In genomic region chr1:158053276-158053675, GRCh38 we compare ENCODE assay signal across 18 cellular contexts. TPM values are rescaled to one million over a fixed set of nuclear protein-coding genes. Genes with fewer than 3 reads are reported as not detected.
DNase-seq lines count a peak whose midpoint lies in the region; ATAC-seq, FAIRE-seq and TF ChIP-seq lines count a peak whose summit lies in the region.
"Had no signal": no experiment of that assay in that cellular context is flagged by ENCODE, and none has a peak within 500 bp of the region (broad histone marks: within the 10 kb centered on the region; RNA-seq: fewer than 3 reads in every experiment).

No MANE protein-coding gene starts in this region.

- peaks cover 4% of the 10 kb centered on the region for H3K36me3 ChIP-seq in astrocyte (ENCODE audit: insufficient read depth, low read length)

- H3K27me3 Mint-ChIP-seq in astrocyte (ENCODE audit: low read depth, unreplicated experiment), result no peaks in the 10 kb centered on the region
- H3K27me3 Mint-ChIP-seq in stimulated activated naive B cell treated with anti-CD40 and anti-IgM and Interleukin-4, amounts not matched to agents 10 μg/mL and 1 μg/mL and 100 μg/mL, for 72 hours, result peaks cover 12 to 17% of the 10 kb centered on the region in 2 donors

- peaks cover 44% of the 10 kb centered on the region for H3K4me1 Mint-ChIP-seq in astrocyte (ENCODE audit: low read depth, unreplicated experiment)
- peaks cover 4 to 6% of the 10 kb centered on the region in 2 donors for H3K4me1 Mint-ChIP-seq in stimulated activated naive B cell treated with anti-CD40 and anti-IgM and Interleukin-4, amounts not matched to agents 10 μg/mL and 1 μg/mL and 100 μg/mL, for 72 hours

- no peak overlapping the region for H3K27ac ChIP-seq in astrocyte (ENCODE audit: low read depth, low read length)
- H3K27ac ChIP-seq: body of pancreas, dorsolateral prefrontal cortex had no signal

- peaks cover 29% of the 10 kb centered on the region for H3K36me3 Mint-ChIP-seq in astrocyte (ENCODE audit: low read depth, unreplicated experiment)
- no peaks in the 10 kb centered on the region for H3K36me3 Mint-ChIP-seq in stimulated activated naive B cell treated with anti-CD40 and anti-IgM and Interleukin-4, amounts not matched to agents 10 μg/mL and 1 μg/mL and 100 μg/mL, for 72 hours

- H3K9me3 ChIP-seq in astrocyte (ENCODE audit: insufficient read depth, low read depth, low read length), result no peaks in the 10 kb centered on the region
- H3K9me3 ChIP-seq: body of pancreas had no signal

- peaks cover 5% of the 10 kb centered on the region for H3K4me1 ChIP-seq in astrocyte (ENCODE audit: insufficient read depth, low read length)
- H3K4me1 ChIP-seq: body of pancreas had no signal

- FAIRE-seq in astrocyte (lab: Jason Lieb, UNC), result peak; percentile 39

- no peak overlapping the region for H2AFZ ChIP-seq in astrocyte (ENCODE audit: low read depth, low read length)

- ATAC-seq in stimulated activated naive B cell treated with anti-CD40 and anti-IgM and Interleukin-4, amounts not matched to agents 10 μg/mL and 1 μg/mL and 100 μg/mL, for 72 hours (replicated peaks), result no peak
- ATAC-seq: body of pancreas, left colon had no signal

- H3K4me3 ChIP-seq in astrocyte (ENCODE audit: insufficient read depth, low read depth, low read length), result no peak overlapping the region
- H3K4me3 ChIP-seq: body of pancreas, dorsolateral prefrontal cortex had no signal

- no peaks in the 10 kb centered on the region for H3K27me3 ChIP-seq in astrocyte (ENCODE audit: insufficient read depth, low read length)
- H3K27me3 ChIP-seq: body of pancreas had no signal

- peaks cover 97% of the 10 kb centered on the region for H4K20me1 ChIP-seq in astrocyte (ENCODE audit: insufficient read depth, low read length)

- no peaks in the 10 kb centered on the region for H3K9me3 Mint-ChIP-seq in astrocyte (ENCODE audit: unreplicated experiment)
- H3K9me3 Mint-ChIP-seq in stimulated activated naive B cell treated with anti-CD40 and anti-IgM and Interleukin-4, amounts not matched to agents 10 μg/mL and 1 μg/mL and 100 μg/mL, for 72 hours, result no peaks in the 10 kb centered on the region

- peaks cover 93% of the 10 kb centered on the region for H3K79me2 ChIP-seq in astrocyte (ENCODE audit: insufficient read depth, low read length)

- H3K4me3 Mint-ChIP-seq in astrocyte (ENCODE audit: unreplicated experiment), result no peak overlapping the region
- no peak overlapping the region for H3K4me3 Mint-ChIP-seq in stimulated activated naive B cell treated with anti-CD40 and anti-IgM and Interleukin-4, amounts not matched to agents 10 μg/mL and 1 μg/mL and 100 μg/mL, for 72 hours

- peak overlapping the region; percentile 78 for H3K27ac Mint-ChIP-seq in astrocyte (ENCODE audit: unreplicated experiment)
- H3K27ac Mint-ChIP-seq in stimulated activated naive B cell treated with anti-CD40 and anti-IgM and Interleukin-4, amounts not matched to agents 10 μg/mL and 1 μg/mL and 100 μg/mL, for 72 hours, result no peak overlapping the region

- no peak for TF ChIP-seq CTCF in astrocyte (IDR thresholded peaks at IDR 0.05; ENCODE audit: insufficient read depth, low read depth, low read length)

- peak overlapping the region; percentile 4 for H3K4me2 ChIP-seq in astrocyte (ENCODE audit: low read length)

- in situ Hi-C loops in KBM-7 (cut with MboI; ENCODE audit: low pct_unique_long_range_greater_than_20kb, low sequenced_read_pairs), result no loop called here

- peak; percentile 57 for DNase-seq in HT1080 (ENCODE audit: low read depth)
- peak; percentile 15 for DNase-seq in astrocyte (ENCODE audit: low read depth)
- peak; percentile 35 for DNase-seq in hepatic stellate cell (ENCODE audit: low spot score)
- no peak for DNase-seq in stimulated activated naive B cell treated with anti-CD40 and anti-IgM and Interleukin-4, amounts not matched to agents 10 μg/mL and 1 μg/mL and 100 μg/mL, for 72 hours
- DNase-seq in stimulated activated CD4-positive, alpha-beta T cell treated with anti-CD3 and anti-CD28 coated beads, Interleukin-1b, Interleukin-23, amount 100 ng/mL, for 48 hours, result no peak
- DNase-seq in KBM-7, result no peak
- DNase-seq in DMS53 (lab: John Stamatoyannopoulos, UW), result no peak
- DNase-seq: activated CD4-positive, alpha-beta T cell treated with anti-CD3 and anti-CD28 coated beads, Interleukin-2, amount 50 U/mL, for 1 hour; activated naive CD4-positive, alpha-beta T cell treated with Interleukin-2 at 50 U/mL for 16 hours; body of pancreas; C1 segment of cervical spinal cord; DMS79; dorsolateral prefrontal cortex; KG1; left colon; NCI-H1092 treated with DMSO at 0.1 percent for 48 hours; SHP77 treated with DMSO at 0.1 percent for 48 hours; stimulated activated CD4-positive, alpha-beta T cell treated with anti-CD3 and anti-CD28 coated beads, Interleukin-4, amount 100 ng/mL, for 24 hours had no signal

- H3K9ac ChIP-seq in astrocyte (ENCODE audit: low read length), result no peak overlapping the region

RNA-seq across cellular contexts. Expression of gene KIRREL1, which starts 59.8 kb away (rescaled TPM):
- 58.3 and 68.8 TPM in 2 replicates for total RNA-seq in HT1080 (2014; rRNA removed; shearing (Covaris generic))
- polyA plus RNA-seq in HT1080 (2015; cell fraction: cytosol; rRNA removed), result 35.1 and 39.9 TPM in 2 replicates
- 78.7 and 83.3 TPM in 2 replicates for polyA plus RNA-seq in HT1080 (2015; cell fraction: nucleus; rRNA removed)
- 195 and 231 TPM in 2 replicates for total RNA-seq in astrocyte

Comparison
In these comparisons a context has a peak if more than half of its experiments do, and no peak if none do; other contexts are left out.
1. DNase-seq: peak in HT1080 (single experiment), astrocyte (single experiment) and hepatic stellate cell (single experiment); none in stimulated activated naive B cell treated with anti-CD40 and anti-IgM and Interleukin-4, amounts not matched to agents 10 μg/mL and 1 μg/mL and 100 μg/mL, for 72 hours (single experiment), stimulated activated CD4-positive, alpha-beta T cell treated with anti-CD3 and anti-CD28 coated beads, Interleukin-1b, Interleukin-23, amount 100 ng/mL, for 48 hours (single experiment), KBM-7 (single experiment) and DMS53 (single experiment).